8 cellular contexts compared by ENCODE assay signal in genomic region chr2:199850718-199851498, GRCh38. TPM values are rescaled to one million over a fixed set of nuclear protein-coding genes. Genes with fewer than 3 reads are reported as not detected.
DNase-seq lines count a peak whose midpoint lies in the region; ATAC-seq and TF ChIP-seq lines count a peak whose summit lies in the region.

Gene FTCDNL1 (minus strand): TSS chr2:199851192. CDS start chr2:199848962, 2,230 bp downstream.

- no peaks in the 10 kb centered on the region for H3K79me2 ChIP-seq in osteoblast (ENCODE audit: insufficient read depth, low read length)

- under 1% methylated on average over 80 of the region's 80 CpGs for WGBS in HUES64
- 0% methylated on average over 2 to 8 of the region's 80 CpGs for WGBS in gastroesophageal sphincter (ENCODE audit: low coverage in 1 of 2), 2 donors

- H3K4me2 ChIP-seq in osteoblast (ENCODE audit: insufficient read depth, low read length) = peak within 1 kb of the TSS; percentile 97

- H3K36me3 ChIP-seq in HUES64 (ENCODE audit: insufficient read depth, low read length) = no peaks in the 10 kb centered on the region
- H3K36me3 ChIP-seq in RWPE2 (ENCODE audit: low read depth) = no peaks in the 10 kb centered on the region
- H3K36me3 ChIP-seq in gastroesophageal sphincter = peaks cover 0 to 2% of the 10 kb centered on the region in 2 donors
- H3K36me3 ChIP-seq in osteoblast (ENCODE audit: insufficient read depth, low read length) = no peaks in the 10 kb centered on the region
- H3K36me3 ChIP-seq in thoracic aorta = no peaks in the 10 kb centered on the region

- H3K9me3 ChIP-seq in HUES64 (ENCODE audit: insufficient read depth, low read depth, low read length) (no peaks in the 10 kb centered on the region), RWPE2 (ENCODE audit: severe bottlenecking) (no peaks in the 10 kb centered on the region), gastroesophageal sphincter (no peaks in the 10 kb centered on the region), osteoblast (ENCODE audit: low read depth, low read length) (no peaks in the 10 kb centered on the region), thoracic aorta (no peaks in the 10 kb centered on the region)

- TF ChIP-seq CTCF in RWPE2 (IDR thresholded peaks at IDR 0.05; ENCODE audit: poor library complexity, severe bottlenecking) (peak; percentile 75), gastroesophageal sphincter (IDR thresholded peaks at IDR 0.05) (peak in 3 of 4 experiments; percentile 28 to 50 (median 40)), osteoblast (IDR thresholded peaks at IDR 0.05; ENCODE audit: extremely low read depth, low read depth, low read length) (peak; percentile 63), thoracic aorta (IDR thresholded peaks at IDR 0.05) (no peak)

- ATAC-seq in GM21528 (IDR thresholded peaks at IDR 0.05; ENCODE audit: low FRiP score, unreplicated experiment) (peak; percentile 99), RWPE2 (ENCODE audit: low read depth) (peak; percentile 89), gastroesophageal sphincter (peak; percentile 95), thoracic aorta (ENCODE audit: insufficient number of reproducible peaks, low FRiP score, low read depth) (no peak)

- DNase-seq in EH (ENCODE audit: low read depth) = peak; percentile 50
- DNase-seq in RWPE2 (ENCODE audit: low spot score) = peak; percentile 56
- DNase-seq in activated gamma-delta T cell (lab: John Stamatoyannopoulos, UW) = peak; percentile 39
- DNase-seq in osteoblast (ENCODE audit: insufficient read length, low spot score, missing footprints) = peak; percentile 93
- DNase-seq in thoracic aorta (ENCODE audit: low spot score) = no peak

- peaks cover 25% of the 10 kb centered on the region for H3K4me1 ChIP-seq in HUES64 (ENCODE audit: insufficient read depth, low read length)
- no peaks in the 10 kb centered on the region for H3K4me1 ChIP-seq in RWPE2 (ENCODE audit: insufficient read depth, poor library complexity, severe bottlenecking)
- H3K4me1 ChIP-seq in gastroesophageal sphincter = peaks cover 0 to 13% (median 4%) of the 10 kb centered on the region in 3 donors
- H3K4me1 ChIP-seq in osteoblast (ENCODE audit: insufficient read depth, low read length) = peaks cover 7% of the 10 kb centered on the region
- H3K4me1 ChIP-seq in thoracic aorta (ENCODE audit: control insufficient read depth in 1 of 2, low read depth in 2 of 2) = no peaks in the 10 kb centered on the region

- no peak for TF ChIP-seq POLR2A in gastroesophageal sphincter (IDR thresholded peaks at IDR 0.05)

- H3K9ac ChIP-seq in HUES64 (ENCODE audit: low read depth, low read length) = peak within 1 kb of the TSS; percentile 89

- H3K4me3 ChIP-seq in HUES64 (ENCODE audit: low read length) (peak within 1 kb of the TSS; percentile 90), RWPE2 (ENCODE audit: severe bottlenecking) (peak within 1 kb of the TSS; percentile 90), gastroesophageal sphincter (peak within 1 kb of the TSS; percentile 70 to 96), osteoblast (ENCODE audit: insufficient read depth, low read length) (peak within 1 kb of the TSS; percentile 81), thoracic aorta (peak within 1 kb of the TSS; percentile 72)

- H4K20me1 ChIP-seq in osteoblast (ENCODE audit: insufficient read depth, low read length) = no peaks in the 10 kb centered on the region

- no peak for TF ChIP-seq EP300 in gastroesophageal sphincter (IDR thresholded peaks at IDR 0.05)

- peaks cover 19% of the 10 kb centered on the region for H3K27me3 ChIP-seq in HUES64 (ENCODE audit: insufficient read depth, low read length)
- no peaks in the 10 kb centered on the region for H3K27me3 ChIP-seq in RWPE2 (ENCODE audit: insufficient read depth, poor library complexity, severe bottlenecking)
- no peaks in the 10 kb centered on the region for H3K27me3 ChIP-seq in gastroesophageal sphincter
- no peaks in the 10 kb centered on the region for H3K27me3 ChIP-seq in osteoblast (ENCODE audit: insufficient read depth, low read length)
- peaks cover 11% of the 10 kb centered on the region for H3K27me3 ChIP-seq in thoracic aorta (replicated peaks; ENCODE audit: insufficient read depth)

- H3K27ac ChIP-seq in HUES64 (ENCODE audit: low read depth, low read length) = peak within 1 kb of the TSS; percentile 29; the same call in 1 of the 2 replicates
- H3K27ac ChIP-seq in RWPE2 (ENCODE audit: poor library complexity, severe bottlenecking) = no peak within 1 kb of the TSS
- H3K27ac ChIP-seq in gastroesophageal sphincter = peak within 1 kb of the TSS in 3 of 4 donors; percentile 58 to 74 (median 70)
- no peak within 1 kb of the TSS for H3K27ac ChIP-seq in osteoblast (ENCODE audit: low read depth, low read length)
- H3K27ac ChIP-seq in thoracic aorta = no peak within 1 kb of the TSS

- peak within 1 kb of the TSS; percentile 94 for H2AFZ ChIP-seq in osteoblast (ENCODE audit: low read length)

RNA-seq across cellular contexts. Expression of gene FTCDNL1, which starts in this region (rescaled TPM):
- 0.45 TPM for polyA plus RNA-seq in HUES64 (2013, experiment 1 of 2)
- 0.25 TPM for polyA plus RNA-seq in HUES64 (2013, experiment 2 of 2)
- total RNA-seq in gastroesophageal sphincter (1 to 10 TPM in 3 of 4 donors, under 1 TPM in 1; 0.69 to 2.3 (median 1.4) TPM), osteoblast (4.7 and 5.0 TPM in 2 replicates), thoracic aorta (1 to 10 TPM in 1 of 2 donors, not detected in 1; 3.4 TPM)

Comparison
In these comparisons a context has a peak if more than half of its experiments do, and no peak if none do; other contexts are left out.
1. H3K27ac ChIP-seq: peak in HUES64 (single experiment) and gastroesophageal sphincter (3 of 4); none in RWPE2 (single experiment), osteoblast (single experiment) and thoracic aorta (0 of 2).
2. Peak in every context shown above with its lines, with median percentiles within 50 percentile points of each other: H3K4me3 ChIP-seq.